Comparison of ENCODE assay signal across 21 cellular contexts in the genomic region with DNA sequence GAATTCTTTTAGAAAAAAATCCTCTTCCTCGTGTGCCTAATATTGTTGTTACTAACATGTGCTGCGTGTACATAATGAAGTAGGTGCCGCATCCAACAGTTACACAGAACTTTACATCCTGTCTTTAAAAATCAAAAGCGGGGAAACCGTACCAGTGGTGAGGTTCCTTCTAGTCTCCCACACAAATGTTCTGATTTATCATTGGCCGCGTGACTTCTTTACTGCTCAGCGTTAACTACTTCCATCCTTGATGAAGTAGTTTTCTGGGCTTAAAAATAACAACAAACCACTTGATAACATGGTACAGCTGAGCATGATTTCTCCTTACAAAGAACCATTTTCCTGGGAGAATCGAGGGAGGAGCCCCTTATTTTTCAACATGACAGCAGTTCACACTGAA. TPM values are rescaled to one million over a fixed set of nuclear protein-coding genes. Genes with fewer than 3 reads are reported as not detected.
DNase-seq lines count a peak whose midpoint lies in the region; ATAC-seq and TF ChIP-seq lines count a peak whose summit lies in the region.
"Had no signal": no experiment of that assay in that cellular context is flagged by ENCODE, and none has a peak within 500 bp of the region (broad histone marks: within the 10 kb centered on the region; RNA-seq: fewer than 3 reads in every experiment).

No MANE protein-coding gene starts in this region.

- peaks cover 81% of the 10 kb centered on the region for H3K36me3 Mint-ChIP-seq in dendritic cell treated with granulocyte-macrophage colony-stimulating factor and Interleukin-4, amounts not matched to agents 40 ng/mL and 50 ng/mL, for 4 days (ENCODE audit: low read depth)
- H3K36me3 Mint-ChIP-seq in naive thymus-derived CD4-positive, alpha-beta T cell, result peaks cover 0 to 7% (median 0%) of the 10 kb centered on the region in 5 donors
- H3K36me3 Mint-ChIP-seq: activated naive CD4-positive, alpha-beta T cell treated with anti-CD3 and anti-CD28 coated beads, Interleukin-2, amount 10 ng/mL, durations not matched to agents 7 days and 5 days had no signal

- WGBS in heart right ventricle, 2 donors, result 22 to 24% methylated on average over 9 of the region's 9 CpGs

- no peak for DNase-seq in heart right ventricle
- DNase-seq in Right ventricle myocardium inferior (ENCODE audit: missing footprints), result no peak
- peak in 5 of 9 donors; percentile 17 to 34 (median 29) for DNase-seq in naive thymus-derived CD4-positive, alpha-beta T cell
- DNase-seq in vagina (ENCODE audit: extremely low spot score in 2 of 2), result peak in 1 of 2 donors; percentile 34
- DNase-seq in amygdala (lab: John Stamatoyannopoulos, UW), result no peak
- no peak for DNase-seq in NCI-H1105 treated with DMSO at 0.1 percent for 48 hours (lab: John Stamatoyannopoulos, UW)
- no peak for DNase-seq in NCI-H2227 (lab: John Stamatoyannopoulos, UW; ENCODE audit: unreplicated experiment)
- DNase-seq: activated B cell treated with CpG ODN at 0.5 μM for 24 hours; activated CD8-positive, alpha-beta memory T cell treated with anti-CD3 and anti-CD28 coated beads, Interleukin-2, amount 50 U/mL, for 4 hours; activated naive CD4-positive, alpha-beta T cell treated with anti-CD3 and anti-CD28 coated beads, Interleukin-2, amount 10 ng/mL, durations not matched to agents 7 days and 5 days; COR-L47; effector memory CD4-positive, alpha-beta T cell; GOT3; Kasumi-1; naive thymus-derived CD8-positive, alpha-beta T cell; NCI-H1436 treated with DMSO at 0.1 percent for 48 hours; psoas muscle; stimulated activated CD4-positive, alpha-beta T cell treated with anti-CD3 and anti-CD28 coated beads, Interleukin-15, amount 100 ng/mL, for 24 hours had no signal

- POLR2A ChIA-PET in naive thymus-derived CD4-positive, alpha-beta T cell (lab: Charles Lee), result no interaction called here

- intact Hi-C loops in heart right ventricle (cut with DNase I) (loop anchor here in 2 of 10 donors (2.0 to 5.0 kb wide), 2 partner anchors 36 to 38 kb away; no protein-coding TSS in a partner anchor), Right ventricle myocardium inferior (cut with DNase I) (loop anchor here (2.0 kb wide), 1 partner anchor 38 kb away; no protein-coding TSS in a partner anchor), vagina (cut with DNase I) (loop anchor here (10.0 kb wide), 1 partner anchor 58 kb away; no protein-coding TSS in a partner anchor)
- intact Hi-C loops in dendritic cell treated with granulocyte-macrophage colony-stimulating factor and Interleukin-4, amounts not matched to agents 40 ng/mL and 50 ng/mL, for 4 days (cut with micrococcal nuclease), result loop anchor here (5.0 to 10.0 kb wide), 2 partner anchors 52 to 391 kb away; partner anchors contain the start of gene MYL12A
- intact Hi-C loops in naive thymus-derived CD4-positive, alpha-beta T cell (cut with micrococcal nuclease), result no loop called here

- no peaks in the 10 kb centered on the region for H3K27me3 Mint-ChIP-seq in dendritic cell treated with granulocyte-macrophage colony-stimulating factor and Interleukin-4, amounts not matched to agents 40 ng/mL and 50 ng/mL, for 4 days
- peaks cover under 1 to 11% (median 5%) of the 10 kb centered on the region in 5 donors for H3K27me3 Mint-ChIP-seq in naive thymus-derived CD4-positive, alpha-beta T cell

- peak overlapping the region; percentile 97 for H3K27ac Mint-ChIP-seq in dendritic cell treated with granulocyte-macrophage colony-stimulating factor and Interleukin-4, amounts not matched to agents 40 ng/mL and 50 ng/mL, for 4 days
- peak overlapping the region in 3 of 9 donors; percentile 6 to 22 (median 6) for H3K27ac Mint-ChIP-seq in naive thymus-derived CD4-positive, alpha-beta T cell
- H3K27ac Mint-ChIP-seq: activated B cell treated with CpG ODN at 0.5 μM for 24 hours; activated naive CD4-positive, alpha-beta T cell treated with anti-CD3 and anti-CD28 coated beads, Interleukin-2, amount 10 ng/mL, durations not matched to agents 7 days and 5 days; naive thymus-derived CD8-positive, alpha-beta T cell; T-helper 1 cell treated with Interleukin-12 subunit alpha and Interleukin-12 subunit beta and Interleukin-4 antibody, amounts not matched to agents 30 μg/mL and 1 μg/mL, for 36 hours had no signal

- CTCF ChIA-PET in naive thymus-derived CD4-positive, alpha-beta T cell (lab: Charles Lee), result no interaction called here

- ATAC-seq in heart right ventricle, result no peak
- no peak for ATAC-seq in Right ventricle myocardium inferior
- peak; percentile 41 for ATAC-seq in naive thymus-derived CD4-positive, alpha-beta T cell
- ATAC-seq: GM12878 had no signal

- no peak for TF ChIP-seq POLR2A in vagina (IDR thresholded peaks at IDR 0.05)

- H3K27ac ChIP-seq in heart right ventricle (peak overlapping the region in 9 of 10 donors; percentile 40 to 86 (median 76)), vagina (peak overlapping the region; percentile 76)
- H3K27ac ChIP-seq in naive thymus-derived CD4-positive, alpha-beta T cell (ENCODE audit: low read depth, low read length), result no peak overlapping the region
- H3K27ac ChIP-seq: psoas muscle had no signal

- H3K9me3 ChIP-seq in heart right ventricle, result peaks cover 0 to 16% (median 0%) of the 10 kb centered on the region in 11 donors
- no peaks in the 10 kb centered on the region for H3K9me3 ChIP-seq in naive thymus-derived CD4-positive, alpha-beta T cell (ENCODE audit: control insufficient read depth in 2 of 3, low read length in 3 of 3)
- H3K9me3 ChIP-seq in vagina, result peaks cover 5% of the 10 kb centered on the region
- H3K9me3 ChIP-seq: psoas muscle had no signal

- H3K27me3 ChIP-seq in heart right ventricle, result peaks cover 0 to 3% (median 0%) of the 10 kb centered on the region in 7 donors
- H3K27me3 ChIP-seq in naive thymus-derived CD4-positive, alpha-beta T cell (ENCODE audit: control insufficient read depth in 2 of 2, insufficient read depth in 2 of 2, low read length in 2 of 2), result no peaks in the 10 kb centered on the region
- no peaks in the 10 kb centered on the region for H3K27me3 ChIP-seq in vagina

- peak overlapping the region; percentile 54 for H3K4me3 Mint-ChIP-seq in dendritic cell treated with granulocyte-macrophage colony-stimulating factor and Interleukin-4, amounts not matched to agents 40 ng/mL and 50 ng/mL, for 4 days
- peak overlapping the region in 6 of 10 donors; percentile 10 to 75 (median 24) for H3K4me3 Mint-ChIP-seq in naive thymus-derived CD4-positive, alpha-beta T cell
- H3K4me3 Mint-ChIP-seq: activated B cell treated with CpG ODN at 0.5 μM for 24 hours; activated naive CD4-positive, alpha-beta T cell treated with anti-CD3 and anti-CD28 coated beads, Interleukin-2, amount 10 ng/mL, durations not matched to agents 7 days and 5 days; T-helper 1 cell treated with Interleukin-12 subunit alpha and Interleukin-12 subunit beta and Interleukin-4 antibody, amounts not matched to agents 30 μg/mL and 1 μg/mL, for 36 hours had no signal

- H3K9me3 Mint-ChIP-seq in dendritic cell treated with granulocyte-macrophage colony-stimulating factor and Interleukin-4, amounts not matched to agents 40 ng/mL and 50 ng/mL, for 4 days, result no peaks in the 10 kb centered on the region
- H3K9me3 Mint-ChIP-seq in naive thymus-derived CD4-positive, alpha-beta T cell, result peaks cover 0 to 7% (median 3%) of the 10 kb centered on the region in 11 donors

- peaks cover 82% of the 10 kb centered on the region for H3K4me1 Mint-ChIP-seq in dendritic cell treated with granulocyte-macrophage colony-stimulating factor and Interleukin-4, amounts not matched to agents 40 ng/mL and 50 ng/mL, for 4 days (ENCODE audit: low read depth)
- H3K4me1 Mint-ChIP-seq in naive thymus-derived CD4-positive, alpha-beta T cell, result peaks cover 7 to 15% (median 11%) of the 10 kb centered on the region in 7 donors
- H3K4me1 Mint-ChIP-seq: activated B cell treated with CpG ODN at 0.5 μM for 24 hours had no signal

- H3K4me1 ChIP-seq in heart right ventricle (peaks cover 3 to 48% (median 21%) of the 10 kb centered on the region in 9 donors), vagina (peaks cover 36% of the 10 kb centered on the region)
- peaks cover 0 to 3% of the 10 kb centered on the region in 2 donors for H3K4me1 ChIP-seq in naive thymus-derived CD4-positive, alpha-beta T cell (ENCODE audit: control insufficient read depth in 2 of 2, insufficient read depth in 2 of 2, low read length in 2 of 2)
- H3K4me1 ChIP-seq: psoas muscle had no signal

- H3K36me3 ChIP-seq in heart right ventricle, result peaks cover 0 to 16% (median 0%) of the 10 kb centered on the region in 9 donors
- H3K36me3 ChIP-seq in naive thymus-derived CD4-positive, alpha-beta T cell (ENCODE audit: control insufficient read depth in 2 of 3, insufficient read depth in 3 of 3, low read length in 3 of 3), result no peaks in the 10 kb centered on the region
- H3K36me3 ChIP-seq in vagina, result no peaks in the 10 kb centered on the region

- H3K4me3 ChIP-seq in heart right ventricle (no peak overlapping the region), vagina (no peak overlapping the region)
- no peak overlapping the region for H3K4me3 ChIP-seq in naive thymus-derived CD4-positive, alpha-beta T cell (ENCODE audit: low read length)
- H3K4me3 ChIP-seq: GM12878, psoas muscle had no signal

- TF ChIP-seq CTCF in heart right ventricle (IDR thresholded peaks at IDR 0.05) (no peak), vagina (IDR thresholded peaks at IDR 0.05) (no peak)

RNA-seq across cellular contexts. Expression of gene EMILIN2, which starts 9.7 kb away (rescaled TPM):
- total RNA-seq in heart right ventricle (10 to 100 TPM in 9 of 10 donors, 1 to 10 TPM in 1; 9.5 to 50.5 (median 19.6) TPM), Right ventricle myocardium inferior (24.6 TPM), vagina (26.8 TPM)
- polyA plus RNA-seq in heart right ventricle, result 10 to 100 TPM; 15.4 to 34.8 TPM
- 10 to 100 TPM in 3 of 5 experiments, 1 to 10 TPM in 2; 6.2 to 51.1 (median 16.9) TPM for total RNA-seq in naive thymus-derived CD4-positive, alpha-beta T cell
- 1 to 10 TPM; 2.9 to 3.4 TPM for polyA plus RNA-seq in naive thymus-derived CD4-positive, alpha-beta T cell

Comparison
In these comparisons a context has a peak if more than half of its experiments do, and no peak if none do; other contexts are left out.
1. DNase-seq: peak in naive thymus-derived CD4-positive, alpha-beta T cell (5 of 9); none in heart right ventricle (0 of 2), Right ventricle myocardium inferior (single experiment), amygdala (0 of 56), NCI-H1105 treated with DMSO at 0.1 percent for 48 hours (single experiment) and NCI-H2227 (single experiment).
2. intact Hi-C loops: an anchor here in Right ventricle myocardium inferior (2.0 kb wide), dendritic cell treated with granulocyte-macrophage colony-stimulating factor and Interleukin-4, amounts not matched to agents 40 ng/mL and 50 ng/mL, for 4 days (5.0 to 10.0 kb wide) and vagina (10.0 kb wide); none called in naive thymus-derived CD4-positive, alpha-beta T cell.